Comparison of ENCODE assay signal across 15 cellular contexts in the genomic region with DNA sequence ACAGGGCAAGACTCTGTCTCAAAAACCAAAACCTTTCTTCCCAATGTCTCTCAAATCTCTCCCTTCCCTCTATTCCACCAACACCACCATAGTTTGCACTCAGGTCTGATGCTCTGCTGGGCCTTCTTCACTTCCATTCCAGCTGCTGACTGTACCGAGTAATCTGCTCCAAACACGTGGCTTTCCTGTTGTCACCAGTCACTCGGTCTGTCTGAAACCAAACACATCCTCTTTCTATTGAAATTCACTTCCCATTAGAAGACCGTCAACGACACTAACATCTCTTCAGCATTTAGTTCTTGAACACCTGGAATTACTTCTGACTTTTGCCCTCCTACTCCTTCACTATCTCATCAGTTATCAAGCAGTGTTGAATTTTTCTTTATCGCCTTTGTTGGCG. TPM values are rescaled to one million over a fixed set of nuclear protein-coding genes. Genes with fewer than 3 reads are reported as not detected.
DNase-seq lines count a peak whose midpoint lies in the region; ATAC-seq and TF ChIP-seq lines count a peak whose summit lies in the region.
"Had no signal": no experiment of that assay in that cellular context is flagged by ENCODE, and none has a peak within 500 bp of the region (broad histone marks: within the 10 kb centered on the region; RNA-seq: fewer than 3 reads in every experiment).

No MANE protein-coding gene starts in this region.

- H3K4me3 ChIP-seq in OCI-LY3 (ENCODE audit: low read length) = peak overlapping the region; percentile 4; the same call in 1 of the 2 replicates
- H3K4me3 ChIP-seq: left ventricle myocardium inferior, vagina had no signal

- H3K4me3 Mint-ChIP-seq in activated naive CD4-positive, alpha-beta T cell treated with anti-CD3 and anti-CD28 coated beads, Interleukin-2, amount 50 U/mL, for 24 hours = no peak overlapping the region
- no peak overlapping the region for H3K4me3 Mint-ChIP-seq in effector memory CD8-positive, alpha-beta T cell
- H3K4me3 Mint-ChIP-seq in chondrocyte (ENCODE audit: unreplicated experiment) = no peak overlapping the region
- H3K4me3 Mint-ChIP-seq: T-helper 17 cell had no signal

- TF ChIP-seq CTCF in OCI-LY3 (IDR thresholded peaks at IDR 0.05; ENCODE audit: low read depth, low read length) (no peak), chondrocyte (IDR thresholded peaks at IDR 0.05) (no peak)

- no peaks in the 10 kb centered on the region for H3K9me3 ChIP-seq in OCI-LY3 (ENCODE audit: insufficient read depth, low read length)
- H3K9me3 ChIP-seq: left ventricle myocardium inferior, vagina had no signal

- DNase-seq in activated naive CD4-positive, alpha-beta T cell treated with anti-CD3 and anti-CD28 coated beads, Interleukin-2, amount 50 U/mL, for 16 hours = no peak
- DNase-seq in effector memory CD8-positive, alpha-beta T cell = no peak
- DNase-seq in chondrocyte (ENCODE audit: low spot score) (no peak), kidney glomerular epithelial cell (lab: John Stamatoyannopoulos, UW) (no peak)
- DNase-seq: EL; left ventricle myocardium inferior; NCI-H2171 treated with DMSO at 0.1 percent for 48 hours; PC-3; stimulated activated CD4-positive, alpha-beta T cell treated with anti-CD3 and anti-CD28 coated beads, Interleukin-12 subunit alpha, Interleukin-12 subunit beta, amount 100 ng/mL, for 4 hours; T-helper 17 cell had no signal

- peaks cover 24% of the 10 kb centered on the region for H3K79me2 ChIP-seq in OCI-LY3 (ENCODE audit: low read length)

- peak overlapping the region; percentile 32 for H3K4me2 ChIP-seq in OCI-LY3 (ENCODE audit: low read length)

- no peak overlapping the region for H3K9ac ChIP-seq in OCI-LY3 (ENCODE audit: low read length)

- H3K27me3 Mint-ChIP-seq in activated naive CD4-positive, alpha-beta T cell treated with anti-CD3 and anti-CD28 coated beads, Interleukin-2, amount 50 U/mL, for 24 hours = no peaks in the 10 kb centered on the region
- H3K27me3 Mint-ChIP-seq in effector memory CD8-positive, alpha-beta T cell = no peaks in the 10 kb centered on the region
- H3K27me3 Mint-ChIP-seq in chondrocyte (ENCODE audit: low read depth) = no peaks in the 10 kb centered on the region
- H3K27me3 Mint-ChIP-seq: T-helper 17 cell had no signal

- H3K36me3 Mint-ChIP-seq in activated naive CD4-positive, alpha-beta T cell treated with anti-CD3 and anti-CD28 coated beads, Interleukin-2, amount 50 U/mL, for 24 hours = peaks cover 18% of the 10 kb centered on the region
- H3K36me3 Mint-ChIP-seq in effector memory CD8-positive, alpha-beta T cell (ENCODE audit: insufficient read depth) = peaks cover 21% of the 10 kb centered on the region
- peaks cover 14% of the 10 kb centered on the region for H3K36me3 Mint-ChIP-seq in chondrocyte (ENCODE audit: low read depth)

- no peaks in the 10 kb centered on the region for H3K9me3 Mint-ChIP-seq in activated naive CD4-positive, alpha-beta T cell treated with anti-CD3 and anti-CD28 coated beads, Interleukin-2, amount 50 U/mL, for 24 hours
- H3K9me3 Mint-ChIP-seq in effector memory CD8-positive, alpha-beta T cell = no peaks in the 10 kb centered on the region
- H3K9me3 Mint-ChIP-seq in chondrocyte (ENCODE audit: low read depth) = no peaks in the 10 kb centered on the region

- no peak for ATAC-seq in effector memory CD8-positive, alpha-beta T cell (replicated peaks)
- no peak for ATAC-seq in GM21381 (IDR thresholded peaks at IDR 0.05; ENCODE audit: unreplicated experiment)
- ATAC-seq in GM19455 (IDR thresholded peaks at IDR 0.05; ENCODE audit: unreplicated experiment) = no peak
- ATAC-seq: PC-3, T-helper 17 cell had no signal

- H3K4me1 Mint-ChIP-seq in activated naive CD4-positive, alpha-beta T cell treated with anti-CD3 and anti-CD28 coated beads, Interleukin-2, amount 50 U/mL, for 24 hours = peaks cover 35% of the 10 kb centered on the region
- peaks cover 19 to 32% of the 10 kb centered on the region in 2 donors for H3K4me1 Mint-ChIP-seq in effector memory CD8-positive, alpha-beta T cell (ENCODE audit: low read depth in 2 of 2)
- H3K4me1 Mint-ChIP-seq in chondrocyte (ENCODE audit: low read depth) = peaks cover 14% of the 10 kb centered on the region

- peak overlapping the region; percentile 89 for H3K27ac Mint-ChIP-seq in activated naive CD4-positive, alpha-beta T cell treated with anti-CD3 and anti-CD28 coated beads, Interleukin-2, amount 50 U/mL, for 24 hours
- peak overlapping the region; percentile 23 to 29 for H3K27ac Mint-ChIP-seq in effector memory CD8-positive, alpha-beta T cell
- no peak overlapping the region for H3K27ac Mint-ChIP-seq in chondrocyte (ENCODE audit: unreplicated experiment)
- H3K27ac Mint-ChIP-seq: T-helper 17 cell had no signal

- H3K4me1 ChIP-seq in OCI-LY3 (ENCODE audit: low read length) = peaks cover 24% of the 10 kb centered on the region

- H3K27ac ChIP-seq in OCI-LY3 (ENCODE audit: low read length) = peak overlapping the region; percentile 40
- H3K27ac ChIP-seq: left ventricle myocardium inferior, vagina had no signal

- peaks cover 38% of the 10 kb centered on the region for H3K36me3 ChIP-seq in OCI-LY3 (replicated peaks; ENCODE audit: low read depth, low read length)
- H3K36me3 ChIP-seq: vagina had no signal

- no peaks in the 10 kb centered on the region for H3K27me3 ChIP-seq in OCI-LY3 (ENCODE audit: low read depth, low read length)
- H3K27me3 ChIP-seq: vagina had no signal

- H4K20me1 ChIP-seq in OCI-LY3 (ENCODE audit: insufficient read depth, low read length) = peaks cover 8% of the 10 kb centered on the region

- no peak overlapping the region for H2AFZ ChIP-seq in OCI-LY3 (ENCODE audit: low read depth, low read length)

RNA-seq across cellular contexts. Expression of gene NRF1, which starts 4.7 kb away (rescaled TPM):
- 10.3 to 13.3 TPM (median 12.3 TPM) in 3 replicates for total RNA-seq in chondrocyte
